ENCODE assay signal across 19 cellular contexts in genomic region chr11:94141511-94142307, GRCh38. TPM values are rescaled to one million over a fixed set of nuclear protein-coding genes. Genes with fewer than 3 reads are reported as not detected.
DNase-seq lines count a peak whose midpoint lies in the region; ATAC-seq and TF ChIP-seq lines count a peak whose summit lies in the region.
"Had no signal": no experiment of that assay in that cellular context is flagged by ENCODE, and none has a peak within 500 bp of the region (broad histone marks: within the 10 kb centered on the region; RNA-seq: fewer than 3 reads in every experiment).

No MANE protein-coding gene starts in this region.

- H3K27ac Mint-ChIP-seq in nephron progenitor cell: peak overlapping the region; percentile 98
- no peak overlapping the region for H3K27ac Mint-ChIP-seq in activated T-helper 17 cell treated with anti-CD3 and anti-CD28 coated beads, Interleukin-2, amount 50 U/mL, for 72 hours
- H3K27ac Mint-ChIP-seq: activated CD8-positive, alpha-beta memory T cell treated with anti-CD3 and anti-CD28 coated beads, Interleukin-2, amount 10 ng/mL, durations not matched to agents 7 days and 5 days had no signal

- H3K27me3 ChIP-seq in ACC112 (ENCODE audit: insufficient read depth, low read length): no peaks in the 10 kb centered on the region
- no peaks in the 10 kb centered on the region for H3K27me3 ChIP-seq in HUES6 (ENCODE audit: control insufficient read depth, insufficient read depth, low read length)
- H3K27me3 ChIP-seq: gastroesophageal sphincter, SJCRH30 had no signal

- peaks cover 73% of the 10 kb centered on the region for H3K4me1 Mint-ChIP-seq in nephron progenitor cell
- H3K4me1 Mint-ChIP-seq in activated T-helper 17 cell treated with anti-CD3 and anti-CD28 coated beads, Interleukin-2, amount 50 U/mL, for 72 hours: peaks cover 28% of the 10 kb centered on the region

- H3K79me2 ChIP-seq in ACC112 (ENCODE audit: control insufficient read depth, insufficient read depth, low read length, unreplicated experiment): peaks cover 90% of the 10 kb centered on the region

- no peaks in the 10 kb centered on the region for H3K9me3 ChIP-seq in HUES6 (ENCODE audit: control insufficient read depth, insufficient read depth, low read depth, low read length)
- H3K9me3 ChIP-seq: gastroesophageal sphincter, SJCRH30 had no signal

- H3K36me3 Mint-ChIP-seq in nephron progenitor cell (ENCODE audit: low read depth): peaks cover 19% of the 10 kb centered on the region
- H3K36me3 Mint-ChIP-seq in activated T-helper 17 cell treated with anti-CD3 and anti-CD28 coated beads, Interleukin-2, amount 50 U/mL, for 72 hours (ENCODE audit: low read depth): peaks cover 16% of the 10 kb centered on the region

- H3K9me3 Mint-ChIP-seq in nephron progenitor cell: peaks cover 3% of the 10 kb centered on the region
- no peaks in the 10 kb centered on the region for H3K9me3 Mint-ChIP-seq in activated T-helper 17 cell treated with anti-CD3 and anti-CD28 coated beads, Interleukin-2, amount 50 U/mL, for 72 hours
- H3K9me3 Mint-ChIP-seq: natural killer cell treated with Interleukin-12 subunit alpha and Interleukin-12 subunit beta and Interleukin-15 and Interleukin-18, amount 100 ng/mL, for 72 hours had no signal

- no peak overlapping the region for H3K9ac ChIP-seq in HUES6 (ENCODE audit: low read length)

- H3K27ac ChIP-seq in ACC112 (ENCODE audit: low read depth, low read length): peak overlapping the region; percentile 28; the same call in 1 of the 2 replicates
- H3K27ac ChIP-seq in HUES6 (ENCODE audit: low read depth, low read length): no peak overlapping the region
- H3K27ac ChIP-seq: SJCRH30 had no signal

- H3K27me3 Mint-ChIP-seq in nephron progenitor cell (ENCODE audit: low read depth, poor library complexity): no peaks in the 10 kb centered on the region
- no peaks in the 10 kb centered on the region for H3K27me3 Mint-ChIP-seq in activated T-helper 17 cell treated with anti-CD3 and anti-CD28 coated beads, Interleukin-2, amount 50 U/mL, for 72 hours
- H3K27me3 Mint-ChIP-seq: activated CD8-positive, alpha-beta memory T cell treated with anti-CD3 and anti-CD28 coated beads, Interleukin-2, amount 10 ng/mL, durations not matched to agents 7 days and 5 days; natural killer cell treated with Interleukin-12 subunit alpha and Interleukin-12 subunit beta and Interleukin-15 and Interleukin-18, amount 100 ng/mL, for 72 hours had no signal

- H3K4me3 ChIP-seq in ACC112 (ENCODE audit: low read depth, low read length): no peak overlapping the region
- H3K4me3 ChIP-seq in HUES6 (ENCODE audit: low read depth, low read length): peak overlapping the region; percentile 5; the same call in 1 of the 2 replicates
- no peak overlapping the region for H3K4me3 ChIP-seq in epithelial cell of esophagus (ENCODE audit: low read length)
- H3K4me3 ChIP-seq: gastroesophageal sphincter, lung, SJCRH30 had no signal

- H3K4me1 ChIP-seq in ACC112 (ENCODE audit: control insufficient read depth, insufficient read depth, low read length, unreplicated experiment): peaks cover 72% of the 10 kb centered on the region
- peaks cover 26% of the 10 kb centered on the region for H3K4me1 ChIP-seq in HUES6 (ENCODE audit: control insufficient read depth, insufficient read depth, low read length)

- H2AFZ ChIP-seq in ACC112 (ENCODE audit: low read length, unreplicated experiment): no peak overlapping the region

- no peak for ATAC-seq in activated T-helper 17 cell treated with anti-CD3 and anti-CD28 coated beads, Interleukin-2, amount 50 U/mL, for 72 hours (replicated peaks)
- ATAC-seq: activated CD8-positive, alpha-beta memory T cell treated with anti-CD3 and anti-CD28 coated beads, Interleukin-2, amount 10 ng/mL, durations not matched to agents 7 days and 5 days; gastroesophageal sphincter; natural killer cell treated with Interleukin-12 subunit alpha and Interleukin-12 subunit beta and Interleukin-15 and Interleukin-18, amount 100 ng/mL, for 72 hours had no signal

- DNase-seq in epithelial cell of esophagus (ENCODE audit: low read depth): peak; percentile 45
- DNase-seq in nephron progenitor cell: peak; percentile 13
- no peak for DNase-seq in AML-193 (lab: John Stamatoyannopoulos, UW)
- DNase-seq in kidney tubule cell (ENCODE audit: low spot score): no peak
- no peak for DNase-seq in Ammon's horn (ENCODE audit: low spot score)
- DNase-seq: activated CD4-positive, CD25-positive, alpha-beta regulatory T cell treated with anti-CD3 and anti-CD28 coated beads, Interleukin-2, amount 50 U/mL, for 72 hours; activated CD8-positive, alpha-beta memory T cell treated with anti-CD3 and anti-CD28 coated beads, Interleukin-2, amount 10 ng/mL, durations not matched to agents 7 days and 5 days; activated gamma-delta T cell; amniotic stem cell; NCI-H2029 treated with DMSO at 0.1 percent for 48 hours; NCI-H510A; SJCRH30; T-helper 9 cell had no signal

- H3K36me3 ChIP-seq in ACC112 (ENCODE audit: insufficient read depth, low read length) (no peaks in the 10 kb centered on the region), HUES6 (ENCODE audit: control insufficient read depth, insufficient read depth, low read length) (peaks cover 6% of the 10 kb centered on the region; the same call in 1 of the 2 replicates)
- H3K36me3 ChIP-seq: gastroesophageal sphincter, SJCRH30 had no signal

- TF ChIP-seq CTCF in epithelial cell of esophagus (IDR thresholded peaks at IDR 0.05; ENCODE audit: insufficient read depth, low read depth, low read length, missing control alignments) (no peak), nephron progenitor cell (IDR thresholded peaks at IDR 0.05) (no peak)

- H3K4me3 Mint-ChIP-seq in nephron progenitor cell: peak overlapping the region; percentile 58
- no peak overlapping the region for H3K4me3 Mint-ChIP-seq in activated T-helper 17 cell treated with anti-CD3 and anti-CD28 coated beads, Interleukin-2, amount 50 U/mL, for 72 hours
- H3K4me3 Mint-ChIP-seq: activated CD8-positive, alpha-beta memory T cell treated with anti-CD3 and anti-CD28 coated beads, Interleukin-2, amount 10 ng/mL, durations not matched to agents 7 days and 5 days; natural killer cell treated with Interleukin-12 subunit alpha and Interleukin-12 subunit beta and Interleukin-15 and Interleukin-18, amount 100 ng/mL, for 72 hours had no signal

RNA-seq across cellular contexts. Expression of gene PANX1, which starts 13.1 kb away (rescaled TPM):
- 10 to 100 TPM in 1 of 2 donors, 1 to 10 TPM in 1; 9.6 to 16.5 TPM for total RNA-seq in activated T-helper 17 cell treated with anti-CD3 and anti-CD28 coated beads, Interleukin-2, amount 50 U/mL, for 72 hours

Comparison
In these comparisons a context has a peak if more than half of its experiments do, and no peak if none do; other contexts are left out.
1. DNase-seq: peak in epithelial cell of esophagus (single experiment) and nephron progenitor cell (single experiment); none in AML-193 (0 of 2), kidney tubule cell (single experiment) and Ammon's horn (single experiment).